Comparison of ENCODE assay signal across 9 cellular contexts in the genomic region with DNA sequence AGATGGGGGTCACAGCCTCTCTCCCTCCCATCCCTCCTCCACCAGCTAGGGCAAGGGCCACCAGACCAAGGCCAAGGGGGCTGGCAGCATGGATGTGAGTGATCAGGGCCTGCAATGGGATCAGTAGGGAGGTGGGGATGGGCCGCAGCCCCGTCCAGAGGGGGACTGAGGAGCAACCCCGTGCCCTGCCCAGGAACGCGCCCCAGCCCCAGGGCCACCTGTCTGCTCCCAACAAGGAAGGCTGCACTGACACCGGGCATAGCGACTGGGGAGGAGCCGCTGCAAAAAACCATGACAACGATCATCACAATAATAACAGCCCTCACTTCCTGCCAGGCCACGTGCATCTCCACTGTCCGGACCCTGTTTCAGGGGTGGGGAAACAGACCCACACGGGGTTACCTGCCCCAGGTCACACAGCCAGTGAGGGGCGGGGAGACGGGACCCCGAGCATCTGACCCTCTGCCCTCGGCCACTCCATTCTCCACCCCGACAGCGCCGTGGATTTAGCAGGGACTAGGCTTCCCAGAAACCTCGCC. TPM values are rescaled to one million over a fixed set of nuclear protein-coding genes. Genes with fewer than 3 reads are reported as not detected.
DNase-seq lines count a peak whose midpoint lies in the region; ATAC-seq and TF ChIP-seq lines count a peak whose summit lies in the region.
"Had no signal": no experiment of that assay in that cellular context is flagged by ENCODE, and none has a peak within 500 bp of the region (broad histone marks: within the 10 kb centered on the region; RNA-seq: fewer than 3 reads in every experiment).

No MANE protein-coding gene starts in this region.

- H3K27ac Mint-ChIP-seq in activated CD4-positive, alpha-beta T cell treated with anti-CD3 and anti-CD28 coated beads, Interleukin-2, amount 10 ng/mL, durations not matched to agents 24 days and 14 days: no peak overlapping the region
- peak overlapping the region; percentile 94 for H3K27ac Mint-ChIP-seq in stimulated activated naive B cell treated with anti-CD40 and anti-IgM and Interleukin-4, amounts not matched to agents 10 μg/mL and 1 μg/mL and 100 μg/mL, for 72 hours
- H3K27ac Mint-ChIP-seq in activated T-cell treated with anti-CD3 and anti-CD28 coated beads, Interleukin-2, amount 50 U/mL, for 24 hours: no peak overlapping the region
- no peak overlapping the region for H3K27ac Mint-ChIP-seq in MCF 10A (ENCODE audit: low read depth, unreplicated experiment)

- intact Hi-C loops in activated CD4-positive, alpha-beta T cell treated with anti-CD3 and anti-CD28 coated beads, Interleukin-2, amount 10 ng/mL, durations not matched to agents 24 days and 14 days (cut with micrococcal nuclease): no loop called here
- intact Hi-C loops in MCF 10A (cut with micrococcal nuclease): no loop called here

- peaks cover 1% of the 10 kb centered on the region for H3K36me3 Mint-ChIP-seq in activated CD4-positive, alpha-beta T cell treated with anti-CD3 and anti-CD28 coated beads, Interleukin-2, amount 10 ng/mL, durations not matched to agents 24 days and 14 days (ENCODE audit: low read depth)
- H3K36me3 Mint-ChIP-seq in stimulated activated naive B cell treated with anti-CD40 and anti-IgM and Interleukin-4, amounts not matched to agents 10 μg/mL and 1 μg/mL and 100 μg/mL, for 72 hours: peaks cover 5 to 16% of the 10 kb centered on the region in 2 donors
- H3K36me3 Mint-ChIP-seq in activated T-cell treated with anti-CD3 and anti-CD28 coated beads, Interleukin-2, amount 50 U/mL, for 24 hours (ENCODE audit: low read depth): peaks cover 8% of the 10 kb centered on the region
- peaks cover 6% of the 10 kb centered on the region for H3K36me3 Mint-ChIP-seq in MCF 10A (ENCODE audit: insufficient read depth, unreplicated experiment)

- POLR2A ChIA-PET in MCF 10A (lab: Yijun Ruan, JAX): no interaction called here

- BruUV-seq in MCF 10A (replicated peaks; lab: Mats Ljungman, UMichigan): no TSS peak

- no peaks in the 10 kb centered on the region for H3K27me3 ChIP-seq in foreskin keratinocyte

- H3K4me3 Mint-ChIP-seq in activated CD4-positive, alpha-beta T cell treated with anti-CD3 and anti-CD28 coated beads, Interleukin-2, amount 10 ng/mL, durations not matched to agents 24 days and 14 days: no peak overlapping the region
- H3K4me3 Mint-ChIP-seq in stimulated activated naive B cell treated with anti-CD40 and anti-IgM and Interleukin-4, amounts not matched to agents 10 μg/mL and 1 μg/mL and 100 μg/mL, for 72 hours: peak overlapping the region in 1 of 2 donors; percentile 28
- no peak overlapping the region for H3K4me3 Mint-ChIP-seq in activated T-cell treated with anti-CD3 and anti-CD28 coated beads, Interleukin-2, amount 50 U/mL, for 24 hours
- no peak overlapping the region for H3K4me3 Mint-ChIP-seq in MCF 10A (ENCODE audit: unreplicated experiment)

- no peak overlapping the region for H3K27ac ChIP-seq in foreskin keratinocyte
- H3K27ac ChIP-seq: C4-2B had no signal

- H3K4me1 ChIP-seq in foreskin keratinocyte: no peaks in the 10 kb centered on the region

- no peaks in the 10 kb centered on the region for H3K27me3 Mint-ChIP-seq in activated CD4-positive, alpha-beta T cell treated with anti-CD3 and anti-CD28 coated beads, Interleukin-2, amount 10 ng/mL, durations not matched to agents 24 days and 14 days
- H3K27me3 Mint-ChIP-seq in stimulated activated naive B cell treated with anti-CD40 and anti-IgM and Interleukin-4, amounts not matched to agents 10 μg/mL and 1 μg/mL and 100 μg/mL, for 72 hours: no peaks in the 10 kb centered on the region
- H3K27me3 Mint-ChIP-seq in activated T-cell treated with anti-CD3 and anti-CD28 coated beads, Interleukin-2, amount 50 U/mL, for 24 hours: no peaks in the 10 kb centered on the region
- H3K27me3 Mint-ChIP-seq in MCF 10A (ENCODE audit: insufficient read depth, unreplicated experiment): no peaks in the 10 kb centered on the region

- ATAC-seq in foreskin keratinocyte (peak; percentile 62), HG02938 (IDR thresholded peaks at IDR 0.05; ENCODE audit: unreplicated experiment) (no peak)
- ATAC-seq in stimulated activated naive B cell treated with anti-CD40 and anti-IgM and Interleukin-4, amounts not matched to agents 10 μg/mL and 1 μg/mL and 100 μg/mL, for 72 hours (replicated peaks): peak in 1 of 2 donors; percentile 13

- no peak for TF ChIP-seq CTCF in foreskin keratinocyte (conservative IDR thresholded peaks at IDR 0.05)
- no peak for TF ChIP-seq CTCF in MCF 10A (IDR thresholded peaks at IDR 0.05; ENCODE audit: unreplicated experiment)

- peak; percentile 68 for DNase-seq in activated CD4-positive, alpha-beta T cell treated with anti-CD3 and anti-CD28 coated beads, Interleukin-2, amount 10 ng/mL, durations not matched to agents 24 days and 14 days
- DNase-seq in activated CD4-positive, alpha-beta T cell treated with anti-CD3 and anti-CD28 coated beads for 4 hours: no peak
- DNase-seq in NCI-H748 (lab: John Stamatoyannopoulos, UW; ENCODE audit: unreplicated experiment) (peak; percentile 88), foreskin keratinocyte (no peak), MCF 10A (ENCODE audit: unreplicated experiment) (no peak)
- no peak for DNase-seq in stimulated activated naive B cell treated with anti-CD40 and anti-IgM and Interleukin-4, amounts not matched to agents 10 μg/mL and 1 μg/mL and 100 μg/mL, for 72 hours
- DNase-seq in activated T-cell treated with anti-CD3 and anti-CD28 coated beads, Interleukin-2, amount 50 U/mL, for 24 hours: no peak

- CTCF ChIA-PET in MCF 10A (lab: Yijun Ruan, JAX): no interaction called here

- no peaks in the 10 kb centered on the region for H3K9me3 Mint-ChIP-seq in activated CD4-positive, alpha-beta T cell treated with anti-CD3 and anti-CD28 coated beads, Interleukin-2, amount 10 ng/mL, durations not matched to agents 24 days and 14 days
- no peaks in the 10 kb centered on the region for H3K9me3 Mint-ChIP-seq in stimulated activated naive B cell treated with anti-CD40 and anti-IgM and Interleukin-4, amounts not matched to agents 10 μg/mL and 1 μg/mL and 100 μg/mL, for 72 hours
- no peaks in the 10 kb centered on the region for H3K9me3 Mint-ChIP-seq in activated T-cell treated with anti-CD3 and anti-CD28 coated beads, Interleukin-2, amount 50 U/mL, for 24 hours
- no peaks in the 10 kb centered on the region for H3K9me3 Mint-ChIP-seq in MCF 10A (ENCODE audit: unreplicated experiment)

- peaks cover 32% of the 10 kb centered on the region for H3K4me1 Mint-ChIP-seq in activated CD4-positive, alpha-beta T cell treated with anti-CD3 and anti-CD28 coated beads, Interleukin-2, amount 10 ng/mL, durations not matched to agents 24 days and 14 days
- peaks cover 53 to 83% of the 10 kb centered on the region in 2 donors for H3K4me1 Mint-ChIP-seq in stimulated activated naive B cell treated with anti-CD40 and anti-IgM and Interleukin-4, amounts not matched to agents 10 μg/mL and 1 μg/mL and 100 μg/mL, for 72 hours
- peaks cover 72% of the 10 kb centered on the region for H3K4me1 Mint-ChIP-seq in activated T-cell treated with anti-CD3 and anti-CD28 coated beads, Interleukin-2, amount 50 U/mL, for 24 hours (ENCODE audit: low read depth)
- peaks cover 8% of the 10 kb centered on the region for H3K4me1 Mint-ChIP-seq in MCF 10A (ENCODE audit: insufficient read depth, unreplicated experiment)

RNA-seq across cellular contexts. Expression of a gene that starts 24.3 kb away (rescaled TPM):
- 125 and 128 TPM in 2 replicates for total RNA-seq in activated CD4-positive, alpha-beta T cell treated with anti-CD3 and anti-CD28 coated beads, Interleukin-2, amount 10 ng/mL, durations not matched to agents 24 days and 14 days
- total RNA-seq in foreskin keratinocyte (49.8 and 61.0 TPM in 2 replicates), MCF 10A (2022) (145 and 177 TPM in 2 replicates)
- 32.1 and 38.1 TPM in 2 replicates for polyA plus RNA-seq in foreskin keratinocyte

Comparison
In these comparisons a context has a peak if more than half of its experiments do, and no peak if none do; other contexts are left out.
1. DNase-seq: peak in activated CD4-positive, alpha-beta T cell treated with anti-CD3 and anti-CD28 coated beads, Interleukin-2, amount 10 ng/mL, durations not matched to agents 24 days and 14 days (single experiment) and NCI-H748 (single experiment); none in activated CD4-positive, alpha-beta T cell treated with anti-CD3 and anti-CD28 coated beads for 4 hours (0 of 2), foreskin keratinocyte (0 of 2), stimulated activated naive B cell treated with anti-CD40 and anti-IgM and Interleukin-4, amounts not matched to agents 10 μg/mL and 1 μg/mL and 100 μg/mL, for 72 hours (single experiment), activated T-cell treated with anti-CD3 and anti-CD28 coated beads, Interleukin-2, amount 50 U/mL, for 24 hours (single experiment) and MCF 10A (single experiment).